Comparison of ENCODE assay signal across 10 cellular contexts in genomic region chr1:172286629-172287076, GRCh38.
DNase-seq lines count a peak whose midpoint lies in the region; ATAC-seq lines count a peak whose summit lies in the region.
"Had no signal": no experiment of that assay in that cellular context is flagged by ENCODE, and none has a peak within 500 bp of the region (broad histone marks: within the 10 kb centered on the region; RNA-seq: fewer than 3 reads in every experiment).

No MANE protein-coding gene starts in this region.

- in situ Hi-C loops in GM23248 (cut with MboI): no loop called here

- peaks cover 13% of the 10 kb centered on the region for H3K4me1 ChIP-seq in GM23248 (ENCODE audit: insufficient read depth)

- 11 to 19% methylated on average over 2 of the region's 2 CpGs for WGBS in GM23248 (ENCODE audit: low coverage in 1 of 2, low lambda C conversion rate in 2 of 2, missing lambda C conversion rate in 2 of 2), 2 experiments

- DNase-seq in GM23248: peak; percentile 94
- DNase-seq in T1000 (lab: John Stamatoyannopoulos, UW): peak; percentile 31
- DNase-seq in foreskin melanocyte: peak; percentile 60
- DNase-seq in skeletal muscle cell (ENCODE audit: low read depth): peak; percentile 92
- no peak for DNase-seq in NK-92 (lab: John Stamatoyannopoulos, UW; ENCODE audit: unreplicated experiment)
- DNase-seq in NCI-H2029 (lab: John Stamatoyannopoulos, UW): no peak
- no peak for DNase-seq in stimulated activated CD4-positive, alpha-beta T cell treated with anti-CD3 and anti-CD28 coated beads, Interleukin-12 subunit alpha, Interleukin-12 subunit beta, amount 100 ng/mL, for 4 hours
- DNase-seq: stimulated activated naive CD8-positive, alpha-beta T cell treated with anti-CD3 and anti-CD28 coated beads, Interleukin-15, Interleukin-2, amounts not matched to agents 100 U/mL and 50 U/mL, for 24 hours had no signal

- H3K27ac ChIP-seq in GM23248: peak overlapping the region; percentile 69
- H3K27ac ChIP-seq: VCaP had no signal

- H3K79me2 ChIP-seq in GM23248 (ENCODE audit: insufficient read depth): no peaks in the 10 kb centered on the region

- ATAC-seq in GM18907 (IDR thresholded peaks at IDR 0.05; ENCODE audit: unreplicated experiment): no peak
- ATAC-seq: stimulated activated naive CD8-positive, alpha-beta T cell treated with anti-CD3 and anti-CD28 coated beads, Interleukin-15, Interleukin-2, amounts not matched to agents 100 U/mL and 50 U/mL, for 24 hours had no signal

- no peaks in the 10 kb centered on the region for H3K9me3 ChIP-seq in GM23248 (ENCODE audit: low read depth)

- H3K4me2 ChIP-seq in GM23248 (ENCODE audit: unreplicated experiment): peak overlapping the region; percentile 32

- no peak overlapping the region for H2AFZ ChIP-seq in GM23248

- no peaks in the 10 kb centered on the region for H3K36me3 ChIP-seq in GM23248 (ENCODE audit: low read depth)

- H3K4me3 ChIP-seq in GM23248: peak overlapping the region; percentile 29
- H3K4me3 ChIP-seq in skeletal muscle cell (ENCODE audit: low read depth, low read length): no peak overlapping the region

- no peaks in the 10 kb centered on the region for H3K9me2 ChIP-seq in GM23248 (ENCODE audit: insufficient read depth)

- no peak overlapping the region for H3K9ac ChIP-seq in GM23248

- no peaks in the 10 kb centered on the region for H3K27me3 ChIP-seq in GM23248 (replicated peaks; ENCODE audit: insufficient read depth)

- H3F3A ChIP-seq in GM23248 (ENCODE audit: insufficient read depth): peaks cover 11% of the 10 kb centered on the region

- H4K20me1 ChIP-seq in GM23248 (ENCODE audit: insufficient read depth): no peaks in the 10 kb centered on the region

Comparison
In these comparisons a context has a peak if more than half of its experiments do, and no peak if none do; other contexts are left out.
1. DNase-seq: peak in GM23248 (single experiment), T1000 (single experiment), foreskin melanocyte (single experiment) and skeletal muscle cell (single experiment); none in NK-92 (single experiment), NCI-H2029 (single experiment) and stimulated activated CD4-positive, alpha-beta T cell treated with anti-CD3 and anti-CD28 coated beads, Interleukin-12 subunit alpha, Interleukin-12 subunit beta, amount 100 ng/mL, for 4 hours (single experiment).